8 cellular contexts compared by ENCODE assay signal in the genomic region with DNA sequence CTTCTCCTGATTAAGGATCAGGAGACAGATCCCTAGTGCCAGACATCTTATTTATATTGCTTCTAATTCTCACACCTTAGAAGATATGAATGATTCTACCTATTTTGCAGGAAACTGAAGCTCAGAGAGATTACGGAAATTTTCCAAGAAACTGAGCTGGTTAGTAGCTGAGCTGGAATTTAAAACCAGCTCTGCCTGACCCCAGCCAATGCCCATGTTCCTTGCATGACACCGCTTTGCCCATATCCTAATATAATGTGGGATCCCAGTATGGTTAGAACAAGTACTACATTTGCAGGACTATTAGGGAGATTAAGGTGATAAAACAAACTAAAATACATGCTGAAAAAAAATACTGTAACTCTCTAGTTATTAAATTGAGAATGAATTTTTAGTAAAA. TPM values are rescaled to one million over a fixed set of nuclear protein-coding genes. Genes with fewer than 3 reads are reported as not detected.
DNase-seq lines count a peak whose midpoint lies in the region; ATAC-seq and TF ChIP-seq lines count a peak whose summit lies in the region.

No MANE protein-coding gene starts in this region.

- no peak for DNase-seq in HFF-Myc (ENCODE audit: extremely low read depth, low read depth)
- DNase-seq in brain microvascular endothelial cell, result no peak
- no peak for DNase-seq in colonic mucosa
- no peak for DNase-seq in COR-L47 (lab: John Stamatoyannopoulos, UW)
- DNase-seq in stimulated activated CD4-positive, alpha-beta T cell treated with anti-CD3 and anti-CD28 coated beads, Interleukin-15, amount 100 ng/mL, for 24 hours, result no peak

- H3K9ac ChIP-seq in BLaER1 (peak overlapping the region; percentile 94), muscle layer of colon (ENCODE audit: low read length) (no peak overlapping the region), colonic mucosa (ENCODE audit: low read depth in 2 of 2, low read length in 2 of 2) (no peak overlapping the region)

- H3K4me1 ChIP-seq in BLaER1 (peaks cover 38% of the 10 kb centered on the region), muscle layer of colon (ENCODE audit: insufficient read depth, low read length) (peaks cover 33% of the 10 kb centered on the region), colonic mucosa (no peaks in the 10 kb centered on the region)

- ATAC-seq in HG03460 (IDR thresholded peaks at IDR 0.05; ENCODE audit: unreplicated experiment), result no peak

- no peaks in the 10 kb centered on the region for H3K9me3 ChIP-seq in BLaER1
- H3K9me3 ChIP-seq in muscle layer of colon (ENCODE audit: low read length), result no peaks in the 10 kb centered on the region
- H3K9me3 ChIP-seq in colonic mucosa, result no peaks in the 10 kb centered on the region

- in situ Hi-C loops in brain microvascular endothelial cell (cut with HindIII; ENCODE audit: low pct_ligation_motif_present, low sequenced_read_pairs), result loop anchor here (25.0 kb wide), 1 partner anchor 255 kb away; no protein-coding TSS in a partner anchor

- H3K4me3 ChIP-seq in BLaER1 (peak overlapping the region; percentile 95), HFF-Myc (replicated peaks; ENCODE audit: low read depth, low read length) (peak overlapping the region; percentile 69), brain microvascular endothelial cell (ENCODE audit: low read depth, low read length) (peak overlapping the region; percentile 96), muscle layer of colon (ENCODE audit: low read depth in 1 of 2, low read length in 2 of 2) (peak overlapping the region; percentile 35 to 99), colonic mucosa (no peak overlapping the region)

- H3K27ac ChIP-seq in BLaER1 (no peak overlapping the region), brain microvascular endothelial cell (no peak overlapping the region), muscle layer of colon (ENCODE audit: low read depth, low read length) (no peak overlapping the region), colonic mucosa (no peak overlapping the region)

- intact Hi-C loops in colonic mucosa (cut with DNase I), result no loop called here

- H3K27me3 ChIP-seq in BLaER1 (no peaks in the 10 kb centered on the region), brain microvascular endothelial cell (replicated peaks) (no peaks in the 10 kb centered on the region), muscle layer of colon (ENCODE audit: control insufficient read depth in 1 of 2, insufficient read depth in 2 of 2, low read length in 2 of 2) (no peaks in the 10 kb centered on the region), colonic mucosa (no peaks in the 10 kb centered on the region)

- TF ChIP-seq CTCF in HFF-Myc (IDR thresholded peaks at IDR 0.05; ENCODE audit: low read depth, low read length, missing control alignments) (no peak), brain microvascular endothelial cell (IDR thresholded peaks at IDR 0.05; ENCODE audit: low read depth, low read length, missing control alignments) (no peak), colonic mucosa (IDR thresholded peaks at IDR 0.05) (no peak)

- peaks cover 54% of the 10 kb centered on the region for H4K20me1 ChIP-seq in BLaER1

- H3K36me3 ChIP-seq in BLaER1, result peaks cover 8% of the 10 kb centered on the region
- no peaks in the 10 kb centered on the region for H3K36me3 ChIP-seq in brain microvascular endothelial cell (replicated peaks)
- H3K36me3 ChIP-seq in muscle layer of colon (ENCODE audit: insufficient read depth, low read length), result no peaks in the 10 kb centered on the region
- no peaks in the 10 kb centered on the region for H3K36me3 ChIP-seq in colonic mucosa

- H3K4me2 ChIP-seq in BLaER1, result peak overlapping the region; percentile 75

RNA-seq across cellular contexts. Expression of gene TMEM30A, which starts 1.9 kb away (rescaled TPM):
- total RNA-seq in colonic mucosa, result 100 to 1,000 TPM in 1 of 2 donors, 10 to 100 TPM in 1; 69.5 to 112 TPM

RNA-seq across cellular contexts. Expression of gene COX7A2, which starts 39.1 kb away (rescaled TPM):
- total RNA-seq in colonic mucosa, result 100 to 1,000 TPM; 795 to 814 TPM
